1 cellular context compared by ENCODE assay signal in genomic region chr10:1070939-1071338, GRCh38.
TF ChIP-seq lines count a peak whose summit lies in the region.

No MANE protein-coding gene starts in this region.

TF ChIP-seq in K562, 482 proteins besides CTCF, POLR2A, EP300 and RAD21:
- TF ChIP-seq DEAF1 (CRISPR knock-in tag; IDR thresholded peaks at IDR 0.05) (no peak), CBX8 (IDR thresholded peaks at IDR 0.05; ENCODE audit: borderline replicate concordance, extremely low read depth, low read depth, low read length, poor library complexity, severe bottlenecking) (no peak), KLF1 (tag; IDR thresholded peaks at IDR 0.05) (no peak), HNRNPLL (IDR thresholded peaks at IDR 0.05; ENCODE audit: low read depth, low read length, poor library complexity, severe bottlenecking) (no peak), CEBPB (tag; IDR thresholded peaks at IDR 0.05) (peak; percentile 65), SMC3 (conservative IDR thresholded peaks at IDR 0.05; ENCODE audit: insufficient read depth, low read depth, low read length) (no peak), ID3 (CRISPR knock-in tag; IDR thresholded peaks at IDR 0.05) (no peak), ID3 (tag; IDR thresholded peaks at IDR 0.05) (no peak), RUNX1 (IDR thresholded peaks at IDR 0.05; ENCODE audit: low read depth) (no peak), ZNF274 (IDR thresholded peaks at IDR 0.05; ENCODE audit: borderline replicate concordance, low read depth, low read length) (no peak), ZNF436 (CRISPR knock-in tag; IDR thresholded peaks at IDR 0.05) (no peak), HNRNPH1 (optimal IDR thresholded peaks at IDR 0.05; ENCODE audit: low read depth, low read length) (no peak), NCOA4 (IDR thresholded peaks at IDR 0.05; ENCODE audit: partially characterized antibody) (no peak), BMI1 (IDR thresholded peaks at IDR 0.05; ENCODE audit: low read length) (no peak), IRF1 (CRISPR knock-in tag; IDR thresholded peaks at IDR 0.05; ENCODE audit: borderline replicate concordance) (no peak), CEBPG (CRISPR knock-in tag; IDR thresholded peaks at IDR 0.05) (no peak), CEBPG (tag; conservative IDR thresholded peaks at IDR 0.05 in 1 of 2, IDR thresholded peaks at IDR 0.05 in 1 of 2) (peak in 1 of 2 experiments; percentile 27; a peak in 1 of 4 replicates), JUN (IDR thresholded peaks at IDR 0.05; ENCODE audit: borderline replicate concordance, low read depth, low read length) (no peak), JUN (CRISPR knock-in tag; IDR thresholded peaks at IDR 0.05; ENCODE audit: borderline replicate concordance) (no peak), EGR1 (conservative IDR thresholded peaks at IDR 0.05) (no peak), ZC3H8 (IDR thresholded peaks at IDR 0.05) (no peak), ZC3H4 (CRISPR knock-in tag; IDR thresholded peaks at IDR 0.05; ENCODE audit: borderline replicate concordance) (no peak), MXD1 (CRISPR knock-in tag; IDR thresholded peaks at IDR 0.05; ENCODE audit: borderline replicate concordance, poor library complexity, severe bottlenecking) (no peak), ZNF277 (CRISPR knock-in tag; IDR thresholded peaks at IDR 0.05; ENCODE audit: borderline replicate concordance) (peak; percentile 89), SAP30 (IDR thresholded peaks at IDR 0.05; ENCODE audit: borderline replicate concordance, insufficient read depth, low read depth, low read length, poor library complexity, severe bottlenecking) (no peak), STAT6 (CRISPR knock-in tag; IDR thresholded peaks at IDR 0.05) (no peak), HCFC1 (IDR thresholded peaks at IDR 0.05; ENCODE audit: low read depth, low read length) (no peak), ZBTB11 (CRISPR knock-in tag; IDR thresholded peaks at IDR 0.05) (0 out of 6 replicates have a peak, but pooled peaks of 1 of the 3 experiments have one; percentile 18), FOXP1 (CRISPR knock-in tag; IDR thresholded peaks at IDR 0.05) (no peak), ZBTB26 (CRISPR knock-in tag; IDR thresholded peaks at IDR 0.05) (no peak), MCM5 (IDR thresholded peaks at IDR 0.05; ENCODE audit: low read depth) (no peak), SMAD2 (IDR thresholded peaks at IDR 0.05; ENCODE audit: low read depth, low read length) (no peak), HINFP (tag; conservative IDR thresholded peaks at IDR 0.05; ENCODE audit: low read depth) (no peak), CHD2 (IDR thresholded peaks at IDR 0.05; ENCODE audit: low read depth, low read length) (no peak), POLR2AphosphoS5 (IDR thresholded peaks at IDR 0.05; ENCODE audit: control insufficient read depth, insufficient read depth, low read depth, low read length) (no peak), HDAC8 (tag; IDR thresholded peaks at IDR 0.05) (no peak), MCM7 (IDR thresholded peaks at IDR 0.05) (no peak), THAP7 (CRISPR knock-in tag; IDR thresholded peaks at IDR 0.05) (no peak), HNRNPUL1 (IDR thresholded peaks at IDR 0.05; ENCODE audit: low read length) (no peak)
